ENCODE assay signal across 11 cellular contexts in genomic region chr10:85791846-85792532, GRCh38.
DNase-seq lines count a peak whose midpoint lies in the region; ATAC-seq and TF ChIP-seq lines count a peak whose summit lies in the region.
"Had no signal": no experiment of that assay in that cellular context is flagged by ENCODE, and none has a peak within 500 bp of the region (broad histone marks: within the 10 kb centered on the region; RNA-seq: fewer than 3 reads in every experiment).

No MANE protein-coding gene starts in this region.

- H4K20me1 ChIP-seq in GM23248 (ENCODE audit: insufficient read depth): no peaks in the 10 kb centered on the region

- ATAC-seq in right lobe of liver (peak in 1 of 4 donors; percentile 23), GM19035 (IDR thresholded peaks at IDR 0.05; ENCODE audit: unreplicated experiment) (no peak)

- TF ChIP-seq CTCF in right lobe of liver (IDR thresholded peaks at IDR 0.05): peak in 3 of 4 donors; percentile 16 to 32 (median 27)

- H3F3A ChIP-seq in GM23248 (ENCODE audit: insufficient read depth): no peaks in the 10 kb centered on the region

- in situ Hi-C loops in ACHN (cut with HindIII; ENCODE audit: low pct_ligation_motif_present, low pct_unique_long_range_greater_than_20kb, low sequenced_read_pairs): no loop called here
- in situ Hi-C loops in GM23248 (cut with MboI): no loop called here

- no peaks in the 10 kb centered on the region for H3K9me3 ChIP-seq in GM23248 (ENCODE audit: low read depth)
- no peaks in the 10 kb centered on the region for H3K9me3 ChIP-seq in right lobe of liver
- H3K9me3 ChIP-seq: Caco-2, spleen had no signal

- intact Hi-C loops in right lobe of liver (cut with DNase I): no loop called here

- DNase-seq in ACHN: peak; percentile 8
- DNase-seq in GM23248: peak; percentile 15
- DNase-seq in astrocyte of the hippocampus (ENCODE audit: low read depth, low spot score): peak; percentile 5
- no peak for DNase-seq in right lobe of liver
- DNase-seq in NCI-H774 (lab: John Stamatoyannopoulos, UW): no peak
- DNase-seq in NOMO-1 treated with dmso at 0.1 percent for 144 hours (lab: John Stamatoyannopoulos, UW; ENCODE audit: unreplicated experiment): no peak
- no peak for DNase-seq in COLO668 (lab: John Stamatoyannopoulos, UW; ENCODE audit: unreplicated experiment)
- DNase-seq: NCI-H187 treated with DMSO at 0.1 percent for 48 hours, spleen had no signal

- no peak overlapping the region for H3K4me2 ChIP-seq in GM23248 (ENCODE audit: unreplicated experiment)

- H3K36me3 ChIP-seq in GM23248 (ENCODE audit: low read depth): no peaks in the 10 kb centered on the region
- H3K36me3 ChIP-seq in right lobe of liver: no peaks in the 10 kb centered on the region
- H3K36me3 ChIP-seq: spleen had no signal

- H3K27me3 ChIP-seq in GM23248 (replicated peaks; ENCODE audit: insufficient read depth) (no peaks in the 10 kb centered on the region), right lobe of liver (no peaks in the 10 kb centered on the region)
- H3K27me3 ChIP-seq: spleen had no signal

- H3K4me3 ChIP-seq in GM23248 (no peak overlapping the region), right lobe of liver (no peak overlapping the region)
- H3K4me3 ChIP-seq: spleen had no signal

- H2AFZ ChIP-seq in GM23248: no peak overlapping the region

- 2 to 6% methylated on average over 5 of the region's 5 CpGs for WGBS in GM23248 (ENCODE audit: low coverage in 1 of 2, low lambda C conversion rate in 2 of 2, missing lambda C conversion rate in 2 of 2), 2 experiments
- 63% methylated on average over 3 of the region's 5 CpGs for WGBS in right lobe of liver (ENCODE audit: insufficient coverage, low coverage, low lambda C conversion rate, missing lambda C conversion rate)

- no peaks in the 10 kb centered on the region for H3K79me2 ChIP-seq in GM23248 (ENCODE audit: insufficient read depth)

- no peak overlapping the region for H3K27ac ChIP-seq in GM23248
- H3K27ac ChIP-seq in right lobe of liver: no peak overlapping the region
- H3K27ac ChIP-seq: spleen had no signal

- no peak for TF ChIP-seq POLR2A in right lobe of liver (IDR thresholded peaks at IDR 0.05)

- H3K9me2 ChIP-seq in GM23248 (ENCODE audit: insufficient read depth): no peaks in the 10 kb centered on the region

- H3K4me1 ChIP-seq in GM23248 (ENCODE audit: insufficient read depth) (no peaks in the 10 kb centered on the region), right lobe of liver (no peaks in the 10 kb centered on the region)
- H3K4me1 ChIP-seq: Caco-2, spleen had no signal

- no peak overlapping the region for H3K9ac ChIP-seq in GM23248

Comparison
In these comparisons a context has a peak if more than half of its experiments do, and no peak if none do; other contexts are left out.
1. DNase-seq: peak in ACHN (single experiment), GM23248 (single experiment) and astrocyte of the hippocampus (single experiment); none in right lobe of liver (0 of 3), NCI-H774 (single experiment), NOMO-1 treated with dmso at 0.1 percent for 144 hours (single experiment) and COLO668 (single experiment).